In the genomic region with DNA sequence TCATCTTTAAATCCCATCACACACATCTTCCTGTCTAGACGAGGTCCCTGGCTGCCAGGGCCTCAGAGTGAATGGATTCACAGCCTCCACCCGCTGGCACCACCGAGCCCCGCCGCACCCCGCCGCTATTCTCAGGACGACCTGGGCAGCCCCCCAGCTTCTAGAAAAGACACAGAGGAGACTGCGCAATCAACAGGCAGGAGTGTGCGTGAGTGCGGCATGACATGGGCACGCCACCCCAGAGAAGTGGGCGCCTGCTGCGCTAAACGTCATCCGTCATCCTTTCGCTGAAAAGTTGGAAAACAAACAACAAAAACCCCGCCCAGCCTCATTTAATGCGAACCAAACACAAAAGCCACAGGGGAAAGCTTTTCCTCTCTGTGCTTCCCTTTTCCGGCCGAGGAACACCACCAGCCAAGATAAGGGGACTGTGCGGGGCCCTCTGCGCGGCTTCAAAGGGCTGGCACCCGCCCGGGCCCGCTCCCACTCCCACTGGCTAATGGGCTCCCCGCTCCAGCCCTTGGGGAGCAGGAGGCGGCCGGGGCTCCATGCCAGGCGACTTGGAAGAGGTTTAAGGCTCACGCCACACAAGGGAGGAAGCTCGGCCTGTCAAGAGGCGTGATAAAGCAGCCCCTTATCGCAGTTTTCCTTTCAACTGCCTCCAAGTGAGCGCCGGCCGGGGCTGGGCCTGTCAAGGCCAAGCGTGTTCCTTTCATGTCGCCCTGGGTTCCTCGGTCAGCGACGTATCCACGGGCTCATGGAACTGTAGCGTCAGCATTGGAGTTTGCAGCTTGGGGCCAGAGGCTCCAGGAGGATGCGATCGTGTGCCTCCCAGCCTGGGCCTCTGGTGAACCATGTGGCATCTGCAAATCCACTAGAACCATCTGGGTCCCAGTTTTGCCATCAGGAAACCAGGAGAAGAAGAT, we compare ENCODE assay signal across 10 cellular contexts. TPM values are rescaled to one million over a fixed set of nuclear protein-coding genes. Genes with fewer than 3 reads are reported as not detected.
DNase-seq lines count a peak whose midpoint lies in the region; ATAC-seq and TF ChIP-seq lines count a peak whose summit lies in the region.
"Had no signal": no experiment of that assay in that cellular context is flagged by ENCODE, and none has a peak within 500 bp of the region (broad histone marks: within the 10 kb centered on the region; RNA-seq: fewer than 3 reads in every experiment).

No MANE protein-coding gene starts in this region.

- TF ChIP-seq CTCF in astrocyte of the spinal cord (IDR thresholded peaks at IDR 0.05; ENCODE audit: low read depth, low read length) (no peak), lower lobe of right lung (IDR thresholded peaks at IDR 0.05) (no peak), tibial artery (IDR thresholded peaks at IDR 0.05) (no peak)

- no peak for DNase-seq in activated T-cell treated with anti-CD3 and anti-CD28 coated beads, Interleukin-2, amount 50 U/mL, for 24 hours
- DNase-seq in activated T-cell treated with anti-CD3 and anti-CD28 coated beads, Interleukin-2, amount 50 U/mL, for 4 hours, result no peak
- DNase-seq in astrocyte of the spinal cord (ENCODE audit: low read depth, low spot score), result peak; percentile 37
- DNase-seq in lower lobe of right lung, result peak; percentile 77
- DNase-seq in tibial artery, result peak; percentile 42 to 65
- no peak for DNase-seq in HAP-1 (ENCODE audit: low spot score in 2 of 2)
- no peak for DNase-seq in HK-2 (ENCODE audit: unreplicated experiment)

- intact Hi-C loops in lower lobe of right lung (cut with DNase I) (no loop called here), tibial artery (cut with DNase I; ENCODE audit: low total_unique reads) (no loop called here)

- peaks cover 98% of the 10 kb centered on the region for H3K36me3 Mint-ChIP-seq in activated T-cell treated with anti-CD3 and anti-CD28 coated beads, Interleukin-2, amount 50 U/mL, for 24 hours (ENCODE audit: low read depth)
- H3K36me3 Mint-ChIP-seq in activated T-cell treated with anti-CD3 and anti-CD28 coated beads, Interleukin-2, amount 50 U/mL, for 4 hours (ENCODE audit: insufficient read depth), result peaks cover 39% of the 10 kb centered on the region
- H3K36me3 Mint-ChIP-seq: brain had no signal

- H3K9me3 Mint-ChIP-seq in activated T-cell treated with anti-CD3 and anti-CD28 coated beads, Interleukin-2, amount 50 U/mL, for 24 hours, result no peaks in the 10 kb centered on the region
- H3K9me3 Mint-ChIP-seq in activated T-cell treated with anti-CD3 and anti-CD28 coated beads, Interleukin-2, amount 50 U/mL, for 4 hours, result no peaks in the 10 kb centered on the region
- H3K9me3 Mint-ChIP-seq: brain had no signal

- H3K27me3 Mint-ChIP-seq in activated T-cell treated with anti-CD3 and anti-CD28 coated beads, Interleukin-2, amount 50 U/mL, for 24 hours, result no peaks in the 10 kb centered on the region
- H3K27me3 Mint-ChIP-seq in activated T-cell treated with anti-CD3 and anti-CD28 coated beads, Interleukin-2, amount 50 U/mL, for 4 hours (ENCODE audit: low read depth), result no peaks in the 10 kb centered on the region
- H3K27me3 Mint-ChIP-seq: brain had no signal

- peaks cover 98% of the 10 kb centered on the region for H3K4me1 Mint-ChIP-seq in activated T-cell treated with anti-CD3 and anti-CD28 coated beads, Interleukin-2, amount 50 U/mL, for 24 hours (ENCODE audit: low read depth)
- H3K4me1 Mint-ChIP-seq in activated T-cell treated with anti-CD3 and anti-CD28 coated beads, Interleukin-2, amount 50 U/mL, for 4 hours (ENCODE audit: low read depth), result peaks cover 93% of the 10 kb centered on the region

- no peak overlapping the region for H3K4me3 Mint-ChIP-seq in activated T-cell treated with anti-CD3 and anti-CD28 coated beads, Interleukin-2, amount 50 U/mL, for 24 hours
- H3K4me3 Mint-ChIP-seq in activated T-cell treated with anti-CD3 and anti-CD28 coated beads, Interleukin-2, amount 50 U/mL, for 4 hours, result no peak overlapping the region
- H3K4me3 Mint-ChIP-seq: brain had no signal

- no peak overlapping the region for H3K4me3 ChIP-seq in astrocyte of the spinal cord (ENCODE audit: low read depth, low read length)
- H3K4me3 ChIP-seq in lower lobe of right lung, result peak overlapping the region; percentile 48
- peak overlapping the region; percentile 21 to 33 for H3K4me3 ChIP-seq in tibial artery
- no peak overlapping the region for H3K4me3 ChIP-seq in HAP-1

- peak overlapping the region; percentile 94 for H3K27ac Mint-ChIP-seq in activated T-cell treated with anti-CD3 and anti-CD28 coated beads, Interleukin-2, amount 50 U/mL, for 24 hours

- H3K27me3 ChIP-seq in lower lobe of right lung (ENCODE audit: low read depth), result no peaks in the 10 kb centered on the region
- no peaks in the 10 kb centered on the region for H3K27me3 ChIP-seq in tibial artery
- H3K27me3 ChIP-seq in HAP-1 (ENCODE audit: low read depth), result no peaks in the 10 kb centered on the region

- ATAC-seq in activated T-cell treated with anti-CD3 and anti-CD28 coated beads, Interleukin-2, amount 50 U/mL, for 4 hours, result no peak
- peak; percentile 83 for ATAC-seq in lower lobe of right lung
- ATAC-seq in HG03159 (IDR thresholded peaks at IDR 0.05; ENCODE audit: unreplicated experiment), result no peak

- H3K36me3 ChIP-seq in lower lobe of right lung, result no peaks in the 10 kb centered on the region
- no peaks in the 10 kb centered on the region for H3K36me3 ChIP-seq in tibial artery
- H3K36me3 ChIP-seq in HAP-1 (replicated peaks), result no peaks in the 10 kb centered on the region
- H3K36me3 ChIP-seq: neutrophil had no signal

- H3K9me3 ChIP-seq in lower lobe of right lung, result no peaks in the 10 kb centered on the region
- no peaks in the 10 kb centered on the region for H3K9me3 ChIP-seq in tibial artery
- no peaks in the 10 kb centered on the region for H3K9me3 ChIP-seq in HAP-1
- H3K9me3 ChIP-seq: neutrophil had no signal

- H3K4me1 ChIP-seq in lower lobe of right lung (peaks cover 57% of the 10 kb centered on the region), tibial artery (peaks cover 0 to 9% (median 3%) of the 10 kb centered on the region in 4 donors), HAP-1 (no peaks in the 10 kb centered on the region)

- in situ Hi-C loops in astrocyte of the spinal cord (cut with HindIII; ENCODE audit: low sequenced_read_pairs) (no loop called here), HAP-1 (cut with MboI; ENCODE audit: low sequenced_read_pairs) (no loop called here)

- H3K27ac ChIP-seq in lower lobe of right lung (peak overlapping the region; percentile 79), tibial artery (peak overlapping the region in 1 of 2 donors; percentile 26)
- H3K27ac ChIP-seq: neutrophil had no signal

RNA-seq across cellular contexts. Expression of gene NFATC2, which starts 50.1 kb away (rescaled TPM):
- total RNA-seq in activated T-cell treated with anti-CD3 and anti-CD28 coated beads, Interleukin-2, amount 50 U/mL, for 4 hours, result 10 to 100 TPM; 48.3 to 51.4 (median 48.9) TPM
- 6.6 TPM for total RNA-seq in lower lobe of right lung

Comparison
In these comparisons a context has a peak if more than half of its experiments do, and no peak if none do; other contexts are left out.
1. DNase-seq: peak in astrocyte of the spinal cord (single experiment), lower lobe of right lung (single experiment) and tibial artery (2 of 2); none in activated T-cell treated with anti-CD3 and anti-CD28 coated beads, Interleukin-2, amount 50 U/mL, for 24 hours (single experiment), activated T-cell treated with anti-CD3 and anti-CD28 coated beads, Interleukin-2, amount 50 U/mL, for 4 hours (single experiment), HAP-1 (0 of 2) and HK-2 (single experiment).
2. ATAC-seq: peak in lower lobe of right lung (2 of 2); none in activated T-cell treated with anti-CD3 and anti-CD28 coated beads, Interleukin-2, amount 50 U/mL, for 4 hours (0 of 2) and HG03159 (single experiment).
3. H3K4me3 ChIP-seq: peak in lower lobe of right lung (single experiment) and tibial artery (2 of 2); none in astrocyte of the spinal cord (single experiment) and HAP-1 (single experiment).